Comparison of ENCODE assay signal across 1 cellular context in the genomic region with DNA sequence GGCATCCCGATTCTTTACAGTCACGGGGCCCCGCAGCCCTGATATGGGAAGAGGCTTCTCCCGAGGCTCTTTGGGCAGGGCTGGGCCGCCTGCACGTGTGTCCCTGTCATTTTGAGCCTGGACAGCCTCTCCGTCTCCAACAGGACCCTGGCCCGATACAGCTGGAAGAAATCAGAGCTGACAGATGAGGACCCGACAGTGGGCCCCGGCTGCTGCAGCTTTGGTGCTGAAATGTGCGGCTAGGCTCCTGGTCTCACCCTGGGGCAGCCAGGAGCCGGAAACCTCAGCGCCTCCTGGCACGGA.
A peak's percentile ranks its signal among the peaks of the same experiment; 100 is the strongest.
TF ChIP-seq lines count a peak whose summit lies in the region.

No MANE protein-coding gene starts in this region.

TF ChIP-seq in HepG2, 621 proteins besides CTCF, POLR2A, EP300 and RAD21:
- TF ChIP-seq ZNF24 (IDR thresholded peaks at IDR 0.05), result no peak
- TF ChIP-seq, protein P1, sequence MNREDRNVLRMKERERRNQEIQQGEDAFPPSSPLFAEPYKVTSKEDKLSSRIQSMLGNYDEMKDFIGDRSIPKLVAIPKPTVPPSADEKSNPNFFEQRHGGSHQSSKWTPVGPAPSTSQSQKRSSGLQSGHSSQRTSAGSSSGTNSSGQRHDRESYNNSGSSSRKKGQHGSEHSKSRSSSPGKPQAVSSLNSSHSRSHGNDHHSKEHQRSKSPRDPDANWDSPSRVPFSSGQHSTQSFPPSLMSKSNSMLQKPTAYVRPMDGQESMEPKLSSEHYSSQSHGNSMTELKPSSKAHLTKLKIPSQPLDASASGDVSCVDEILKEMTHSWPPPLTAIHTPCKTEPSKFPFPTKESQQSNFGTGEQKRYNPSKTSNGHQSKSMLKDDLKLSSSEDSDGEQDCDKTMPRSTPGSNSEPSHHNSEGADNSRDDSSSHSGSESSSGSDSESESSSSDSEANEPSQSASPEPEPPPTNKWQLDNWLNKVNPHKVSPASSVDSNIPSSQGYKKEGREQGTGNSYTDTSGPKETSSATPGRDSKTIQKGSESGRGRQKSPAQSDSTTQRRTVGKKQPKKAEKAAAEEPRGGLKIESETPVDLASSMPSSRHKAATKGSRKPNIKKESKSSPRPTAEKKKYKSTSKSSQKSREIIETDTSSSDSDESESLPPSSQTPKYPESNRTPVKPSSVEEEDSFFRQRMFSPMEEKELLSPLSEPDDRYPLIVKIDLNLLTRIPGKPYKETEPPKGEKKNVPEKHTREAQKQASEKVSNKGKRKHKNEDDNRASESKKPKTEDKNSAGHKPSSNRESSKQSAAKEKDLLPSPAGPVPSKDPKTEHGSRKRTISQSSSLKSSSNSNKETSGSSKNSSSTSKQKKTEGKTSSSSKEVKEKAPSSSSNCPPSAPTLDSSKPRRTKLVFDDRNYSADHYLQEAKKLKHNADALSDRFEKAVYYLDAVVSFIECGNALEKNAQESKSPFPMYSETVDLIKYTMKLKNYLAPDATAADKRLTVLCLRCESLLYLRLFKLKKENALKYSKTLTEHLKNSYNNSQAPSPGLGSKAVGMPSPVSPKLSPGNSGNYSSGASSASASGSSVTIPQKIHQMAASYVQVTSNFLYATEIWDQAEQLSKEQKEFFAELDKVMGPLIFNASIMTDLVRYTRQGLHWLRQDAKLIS (CRISPR knock-in tag; IDR thresholded peaks at IDR 0.05), result no peak
- TF ChIP-seq, protein P2, sequence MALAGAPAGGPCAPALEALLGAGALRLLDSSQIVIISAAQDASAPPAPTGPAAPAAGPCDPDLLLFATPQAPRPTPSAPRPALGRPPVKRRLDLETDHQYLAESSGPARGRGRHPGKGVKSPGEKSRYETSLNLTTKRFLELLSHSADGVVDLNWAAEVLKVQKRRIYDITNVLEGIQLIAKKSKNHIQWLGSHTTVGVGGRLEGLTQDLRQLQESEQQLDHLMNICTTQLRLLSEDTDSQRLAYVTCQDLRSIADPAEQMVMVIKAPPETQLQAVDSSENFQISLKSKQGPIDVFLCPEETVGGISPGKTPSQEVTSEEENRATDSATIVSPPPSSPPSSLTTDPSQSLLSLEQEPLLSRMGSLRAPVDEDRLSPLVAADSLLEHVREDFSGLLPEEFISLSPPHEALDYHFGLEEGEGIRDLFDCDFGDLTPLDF (CRISPR knock-in tag; IDR thresholded peaks at IDR 0.05), result no peak
- TF ChIP-seq, protein P3, sequence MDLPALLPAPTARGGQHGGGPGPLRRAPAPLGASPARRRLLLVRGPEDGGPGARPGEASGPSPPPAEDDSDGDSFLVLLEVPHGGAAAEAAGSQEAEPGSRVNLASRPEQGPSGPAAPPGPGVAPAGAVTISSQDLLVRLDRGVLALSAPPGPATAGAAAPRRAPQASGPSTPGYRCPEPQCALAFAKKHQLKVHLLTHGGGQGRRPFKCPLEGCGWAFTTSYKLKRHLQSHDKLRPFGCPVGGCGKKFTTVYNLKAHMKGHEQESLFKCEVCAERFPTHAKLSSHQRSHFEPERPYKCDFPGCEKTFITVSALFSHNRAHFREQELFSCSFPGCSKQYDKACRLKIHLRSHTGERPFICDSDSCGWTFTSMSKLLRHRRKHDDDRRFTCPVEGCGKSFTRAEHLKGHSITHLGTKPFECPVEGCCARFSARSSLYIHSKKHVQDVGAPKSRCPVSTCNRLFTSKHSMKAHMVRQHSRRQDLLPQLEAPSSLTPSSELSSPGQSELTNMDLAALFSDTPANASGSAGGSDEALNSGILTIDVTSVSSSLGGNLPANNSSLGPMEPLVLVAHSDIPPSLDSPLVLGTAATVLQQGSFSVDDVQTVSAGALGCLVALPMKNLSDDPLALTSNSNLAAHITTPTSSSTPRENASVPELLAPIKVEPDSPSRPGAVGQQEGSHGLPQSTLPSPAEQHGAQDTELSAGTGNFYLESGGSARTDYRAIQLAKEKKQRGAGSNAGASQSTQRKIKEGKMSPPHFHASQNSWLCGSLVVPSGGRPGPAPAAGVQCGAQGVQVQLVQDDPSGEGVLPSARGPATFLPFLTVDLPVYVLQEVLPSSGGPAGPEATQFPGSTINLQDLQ (CRISPR knock-in tag; IDR thresholded peaks at IDR 0.05), result no peak
- no peak for TF ChIP-seq ZNF232 (CRISPR knock-in tag; IDR thresholded peaks at IDR 0.05; ENCODE audit: borderline replicate concordance)
- TF ChIP-seq ZNF777 (CRISPR knock-in tag; IDR thresholded peaks at IDR 0.05), result no peak
- TF ChIP-seq GZF1 (CRISPR knock-in tag; IDR thresholded peaks at IDR 0.05), result no peak
- TF ChIP-seq RBFOX2 (IDR thresholded peaks at IDR 0.05; ENCODE audit: low read depth, low read length), result 0 out of 2 replicates have a peak, but pooled peaks have one; percentile 4
